Comparison of ENCODE assay signal across 25 cellular contexts in genomic region chr1:25782608-25783201, GRCh38. TPM values are rescaled to one million over a fixed set of nuclear protein-coding genes. Genes with fewer than 3 reads are reported as not detected.
DNase-seq lines count a peak whose midpoint lies in the region; ATAC-seq, FAIRE-seq and TF ChIP-seq lines count a peak whose summit lies in the region.
"Had no signal": no experiment of that assay in that cellular context is flagged by ENCODE, and none has a peak within 500 bp of the region (broad histone marks: within the 10 kb centered on the region; RNA-seq: fewer than 3 reads in every experiment).

No MANE protein-coding gene starts in this region.

- no peaks in the 10 kb centered on the region for H3K79me1 ChIP-seq in neuronal stem cell (ENCODE audit: low read depth, low read length)

- intact Hi-C loops in K562 (cut with micrococcal nuclease) = no loop called here
- intact Hi-C loops in lower lobe of right lung (cut with DNase I) = no loop called here

- 9% methylated on average over 18 of the region's 18 CpGs for WGBS in K562 (ENCODE audit: insufficient coverage, low coverage, missing lambda C conversion rate)
- WGBS in neuronal stem cell (ENCODE audit: extremely low coverage in 2 of 2, insufficient read length in 2 of 2, insufficient replicate concordance in 1 of 2), 2 donors = no CpG with 5 or more reads among the region's 18 CpGs

- H3K36me3 ChIP-seq in HEK293 (ENCODE audit: control insufficient read depth in 2 of 2, insufficient read depth in 1 of 2, low read length in 2 of 2) (no peaks in the 10 kb centered on the region), K562 (ENCODE audit: control insufficient read depth, insufficient read depth, low read length) (no peaks in the 10 kb centered on the region), neuronal stem cell (replicated peaks in 1 of 2; ENCODE audit: control insufficient read depth in 2 of 2, insufficient read depth in 2 of 2, low read length in 2 of 2) (no peaks in the 10 kb centered on the region), lower lobe of right lung (peaks cover 49% of the 10 kb centered on the region)

- H3K4me1 ChIP-seq in HEK293 (ENCODE audit: control insufficient read depth, insufficient read depth, low read length) = peaks cover 12% of the 10 kb centered on the region
- H3K4me1 ChIP-seq in K562 (replicated peaks in 1 of 2; ENCODE audit: control insufficient read depth in 2 of 2, insufficient read depth in 2 of 2, low read length in 2 of 2) = peaks cover 33 to 44% of the 10 kb centered on the region in 2 experiments
- peaks cover 11 to 47% of the 10 kb centered on the region in 2 donors for H3K4me1 ChIP-seq in neuronal stem cell (ENCODE audit: control insufficient read depth in 2 of 2, insufficient read depth in 1 of 2, low read depth in 1 of 2, low read length in 2 of 2)
- no peaks in the 10 kb centered on the region for H3K4me1 ChIP-seq in lower lobe of right lung
- H3K4me1 ChIP-seq: foreskin keratinocyte had no signal

- no peak overlapping the region for H4K8ac ChIP-seq in neuronal stem cell (ENCODE audit: low read depth, low read length)

- no peak overlapping the region for H4K91ac ChIP-seq in neuronal stem cell (ENCODE audit: low read depth, low read length, poor library complexity)

- CTCF ChIA-PET in HEK293 (lab: Yijun Ruan, JAX) (interaction anchor here (0.6 to 1.1 kb wide), 3 partner anchors 8 to 209 kb away, joined by 3 read pairs; no protein-coding TSS in a partner anchor), K562 (lab: Yijun Ruan, JAX; ENCODE audit: low intra/inter-chr PET ratio) (no interaction called here)

- H3K9me1 ChIP-seq in K562 (ENCODE audit: control insufficient read depth, insufficient read depth, low read length) = peaks cover 3% of the 10 kb centered on the region

- 0 out of 2 replicates have a peak, but pooled peaks cover 5% of the 10 kb centered on the region for H4K20me1 ChIP-seq in K562 (replicated peaks; ENCODE audit: control insufficient read depth, insufficient read depth, low read length)

- H3K14ac ChIP-seq in neuronal stem cell (ENCODE audit: low read length) = no peak overlapping the region

- DNase-seq in DMS 273 (lab: John Stamatoyannopoulos, UW; ENCODE audit: unreplicated experiment) (peak; percentile 57), DMS 273 treated with DMSO at 0.1 percent for 48 hours (lab: John Stamatoyannopoulos, UW) (no peak), K562 (ENCODE audit: extremely low read depth in 1 of 4, low spot score in 3 of 4) (peak; percentile 81 to 88 (median 88)), neuronal stem cell (ENCODE audit: low spot score) (no peak), lower lobe of right lung (no peak)
- DNase-seq: activated CD8-positive, alpha-beta T cell treated with anti-CD3 and anti-CD28 coated beads for 36 hours; anterior cingulate cortex; dorsolateral prefrontal cortex; foreskin keratinocyte; GM23248; immature natural killer cell; left ventricle myocardium inferior; midbrain; NCI-H1417; NCI-H526 treated with DMSO at 0.1 percent for 48 hours; psoas muscle; stimulated activated CD4-positive, alpha-beta T cell treated with anti-CD3 and anti-CD28 coated beads, Interleukin-1b, Interleukin-23, amount 100 ng/mL, for 48 hours had no signal

- H3K4ac ChIP-seq in neuronal stem cell (ENCODE audit: low read length) = no peak overlapping the region

- H3K79me2 ChIP-seq in K562 (ENCODE audit: control insufficient read depth, insufficient read depth, low read length) = no peaks in the 10 kb centered on the region
- H3K79me2 ChIP-seq: hepatocyte had no signal

- H3K27ac ChIP-seq in HEK293 (ENCODE audit: extremely low read depth, low read depth, low read length) (no peak overlapping the region; the same call in 1 of the 2 replicates), K562 (ENCODE audit: extremely low read depth, low read depth, low read length) (peak overlapping the region; percentile 17; the same call in 1 of the 3 replicates), neuronal stem cell (replicated peaks; ENCODE audit: low read length) (no peak overlapping the region), lower lobe of right lung (no peak overlapping the region)
- H3K27ac ChIP-seq: 22Rv1, foreskin keratinocyte, GM23248, hepatocyte, HL-60, left ventricle myocardium inferior, psoas muscle had no signal

- TF ChIP-seq EP300 in K562 (IDR thresholded peaks at IDR 0.05; ENCODE audit: low read length) = peak; percentile 90

- TF ChIP-seq POLR2A in K562 (conservative IDR thresholded peaks at IDR 0.05) = no peak

- no peaks in the 10 kb centered on the region for H3K9me3 ChIP-seq in HEK293 (ENCODE audit: control insufficient read depth, insufficient read depth, low read depth, low read length)
- no peaks in the 10 kb centered on the region for H3K9me3 ChIP-seq in K562 (replicated peaks; ENCODE audit: control insufficient read depth, insufficient read depth, low read depth, low read length)
- no peaks in the 10 kb centered on the region for H3K9me3 ChIP-seq in neuronal stem cell (replicated peaks in 1 of 2; ENCODE audit: control insufficient read depth in 2 of 2, insufficient read depth in 1 of 2, low read depth in 1 of 2, low read length in 2 of 2)
- H3K9me3 ChIP-seq in lower lobe of right lung = no peaks in the 10 kb centered on the region
- H3K9me3 ChIP-seq: left ventricle myocardium inferior, psoas muscle had no signal

- TF ChIP-seq CTCF in HEK293 (tag by site-specific recombination; IDR thresholded peaks at IDR 0.05) (no peak), K562 (IDR thresholded peaks at IDR 0.05 in 2 of 3, conservative IDR thresholded peaks at IDR 0.05 in 1 of 3; ENCODE audit: insufficient read depth in 2 of 3, low read depth in 1 of 3, low read length in 3 of 3) (no peak), lower lobe of right lung (IDR thresholded peaks at IDR 0.05) (no peak)

- peak overlapping the region; percentile 36; the same call in 1 of the 2 replicates for H3K4me2 ChIP-seq in K562 (ENCODE audit: insufficient read depth, low read length)
- no peak overlapping the region for H3K4me2 ChIP-seq in neuronal stem cell (ENCODE audit: insufficient read depth, low read length, poor library complexity, severe bottlenecking)
- H3K4me2 ChIP-seq: hepatocyte had no signal

- TF ChIP-seq RAD21 in K562 (CRISPR knock-in tag; conservative IDR thresholded peaks at IDR 0.05 in 1 of 2, IDR thresholded peaks at IDR 0.05 in 1 of 2) = no peak

- peaks cover 0 to 7% of the 10 kb centered on the region in 2 experiments; a peak in 4 of 5 replicates for H3K27me3 ChIP-seq in K562 (ENCODE audit: control insufficient read depth in 2 of 2, insufficient read depth in 2 of 2, low read length in 2 of 2)
- H3K27me3 ChIP-seq in neuronal stem cell (ENCODE audit: control insufficient read depth in 3 of 3, insufficient read depth in 3 of 3, low read depth in 1 of 3, low read length in 3 of 3) = no peaks in the 10 kb centered on the region
- no peaks in the 10 kb centered on the region for H3K27me3 ChIP-seq in lower lobe of right lung (ENCODE audit: low read depth)
- H3K27me3 ChIP-seq: dorsolateral prefrontal cortex, hepatocyte had no signal

- peak overlapping the region; percentile 27 for H2BK12ac ChIP-seq in neuronal stem cell (ENCODE audit: low read length)

- H2AFZ ChIP-seq in K562 (ENCODE audit: low read depth, low read length) (peak overlapping the region; percentile 27), neuronal stem cell (ENCODE audit: low read length) (no peak overlapping the region)
- H2AFZ ChIP-seq: GM23248, hepatocyte had no signal

- H3K9ac ChIP-seq in K562 (ENCODE audit: insufficient read depth in 1 of 2, low read depth in 2 of 2, low read length in 2 of 2) (peak overlapping the region in 1 of 2 experiments; percentile 61; a peak in 1 of 4 replicates), neuronal stem cell (ENCODE audit: low read depth, low read length, poor library complexity) (no peak overlapping the region)
- H3K9ac ChIP-seq: GM23248 had no signal

- H2BK5ac ChIP-seq in neuronal stem cell (ENCODE audit: low read length) = no peak overlapping the region

- H2BK15ac ChIP-seq in neuronal stem cell (ENCODE audit: low read length) = no peak overlapping the region

- in situ Hi-C loops in K562 (cut with MboI) = no loop called here

- peak overlapping the region; percentile 77 for H3K23ac ChIP-seq in neuronal stem cell (ENCODE audit: low read depth, low read length, poor library complexity)

- no TSS peak for BruUV-seq in K562 (replicated peaks; lab: Mats Ljungman, UMichigan)

- H3K18ac ChIP-seq in neuronal stem cell (ENCODE audit: low read length) = no peak overlapping the region

- H2BK120ac ChIP-seq in neuronal stem cell (ENCODE audit: low read depth, low read length) = no peak overlapping the region

- no peak overlapping the region for H2AK5ac ChIP-seq in neuronal stem cell (ENCODE audit: low read depth, low read length)

- FAIRE-seq in K562 (lab: Jason Lieb, UNC) = peak; percentile 87

- H3K4me3 ChIP-seq in HEK293 (ENCODE audit: low read depth, low read length) (no peak overlapping the region), K562 (no peak overlapping the region), neuronal stem cell (ENCODE audit: low read length in 2 of 2) (no peak overlapping the region), lower lobe of right lung (no peak overlapping the region)
- H3K4me3 ChIP-seq: dorsolateral prefrontal cortex, GM23248, hepatocyte, left ventricle myocardium inferior, psoas muscle had no signal

- peak; percentile 71 for ATAC-seq in K562
- no peak for ATAC-seq in lower lobe of right lung
- ATAC-seq in GM21447 (IDR thresholded peaks at IDR 0.05; ENCODE audit: unreplicated experiment) = no peak
- no peak for ATAC-seq in GM18858 (IDR thresholded peaks at IDR 0.05; ENCODE audit: unreplicated experiment)
- ATAC-seq: activated CD4-positive, CD25-positive, alpha-beta regulatory T cell treated with anti-CD3 and anti-CD28 coated beads, Interleukin-2, amount 50 U/mL, for 24 hours; activated CD8-positive, alpha-beta T cell treated with anti-CD3 and anti-CD28 coated beads for 36 hours; foreskin keratinocyte; psoas muscle; stimulated activated memory B cell treated with anti-CD40 and anti-IgM and Interleukin-4, amounts not matched to agents 10 μg/mL and 1 μg/mL and 100 μg/mL, for 72 hours had no signal

- POLR2A ChIA-PET in HEK293 (lab: Yijun Ruan, JAX) (no interaction called here), K562 (lab: Yijun Ruan, JAX) (interaction anchor here (0.6 to 1.5 kb wide), 5 partner anchors 11 to 376 kb away, joined by 3 to 6 read pairs (median 4); no protein-coding TSS in a partner anchor)

RNA-seq across cellular contexts. Expression of gene SELENON, which starts 17.3 kb away (rescaled TPM):
- 10.6 and 27.1 TPM in 2 replicates for total RNA-seq in K562 (2011; cell fraction: chromatin; rRNA removed; ENCODE audit: low replicate concordance)
- 20.8 and 22.0 TPM in 2 replicates for total RNA-seq in K562 (2011; cell fraction: nucleolus; rRNA removed)
- 23.3 and 31.8 TPM in 2 replicates for total RNA-seq in K562 (2011; cell fraction: nucleoplasm; rRNA removed)
- total RNA-seq in K562 (2014; rRNA removed) (6.1 and 10.0 TPM in 2 replicates), K562 (2014; rRNA removed; fragmentation: Illumina TruSeq; extraction: Trizol) (5.1 and 6.8 TPM in 2 replicates), K562 (2015; rRNA removed; fragmentation: Illumina TruSeq; extraction: Trizol) (7.0 and 7.4 TPM in 2 replicates), K562 (2021) (21.2 and 24.4 TPM in 2 replicates), lower lobe of right lung (83.4 TPM)
- polyA plus RNA-seq in K562 (2011; rRNA removed) (7.1 and 7.2 TPM in 2 replicates), K562 (2014; fragmentation: Illumina TruSeq; extraction: Trizol) (26.7 and 28.9 TPM in 2 replicates), K562 (2014; fragmentation: Nextera tagmentation; extraction: Ambion mirVana) (1 to 10 TPM in 1 of 2 experiments, under 1 TPM in 1; 0.43 to 1.5 TPM), K562 (2014; rRNA removed) (12.5 and 12.6 TPM in 2 replicates)
- 12.7 and 12.8 TPM in 2 replicates for polyA plus RNA-seq in K562 (2011; cell fraction: cytosol; rRNA removed)
- 13.8 and 19.5 TPM in 2 replicates for polyA plus RNA-seq in K562 (2011; cell fraction: nucleus; rRNA removed)
- polyA plus RNA-seq in K562 (2012) = 17.5 and 37.6 TPM in 2 replicates
- polyA minus RNA-seq in K562 (2011; rRNA and poly(A)+ RNA removed) = 3.7 and 4.2 TPM in 2 replicates
- 12.5 and 15.8 TPM in 2 replicates for polyA minus RNA-seq in K562 (2011; cell fraction: cytosol; rRNA and poly(A)+ RNA removed)
- 2.4 and 3.6 TPM in 2 replicates for polyA minus RNA-seq in K562 (2011; cell fraction: nucleus; rRNA and poly(A)+ RNA removed)
- 92.8 TPM for polyA plus RNA-seq in neuronal stem cell (2013, experiment 1 of 2)
- polyA plus RNA-seq in neuronal stem cell (2013, experiment 2 of 2) = 91.3 TPM

RNA-seq across cellular contexts. Expression of gene MTFR1L, which starts 37.0 kb away (rescaled TPM):
- 93.2 and 162 TPM in 2 replicates for total RNA-seq in K562 (2011; cell fraction: chromatin; rRNA removed; ENCODE audit: low replicate concordance)
- 112 and 114 TPM in 2 replicates for total RNA-seq in K562 (2011; cell fraction: nucleolus; rRNA removed)
- total RNA-seq in K562 (2011; cell fraction: nucleoplasm; rRNA removed) = 110 and 117 TPM in 2 replicates
- total RNA-seq in K562 (2014; rRNA removed) (43.5 and 54.9 TPM in 2 replicates), K562 (2014; rRNA removed; fragmentation: Illumina TruSeq; extraction: Trizol) (39.2 and 41.4 TPM in 2 replicates), K562 (2015; rRNA removed; fragmentation: Illumina TruSeq; extraction: Trizol) (45.2 and 45.8 TPM in 2 replicates), K562 (2021) (54.3 and 58.5 TPM in 2 replicates), lower lobe of right lung (51.1 TPM)
- polyA plus RNA-seq in K562 (2011; rRNA removed) (53.7 and 79.7 TPM in 2 replicates), K562 (2014; fragmentation: Illumina TruSeq; extraction: Trizol) (71.0 and 84.8 TPM in 2 replicates), K562 (2014; fragmentation: Nextera tagmentation; extraction: Ambion mirVana) (10 to 100 TPM; 81.2 to 98.5 TPM), K562 (2014; rRNA removed) (45.1 and 60.0 TPM in 2 replicates)
- 75.5 and 87.3 TPM in 2 replicates for polyA plus RNA-seq in K562 (2011; cell fraction: cytosol; rRNA removed)
- 196 and 214 TPM in 2 replicates for polyA plus RNA-seq in K562 (2011; cell fraction: nucleus; rRNA removed)
- polyA plus RNA-seq in K562 (2012) = 57.4 and 71.0 TPM in 2 replicates
- polyA minus RNA-seq in K562 (2011; rRNA and poly(A)+ RNA removed) = 35.2 and 44.3 TPM in 2 replicates
- polyA minus RNA-seq in K562 (2011; cell fraction: cytosol; rRNA and poly(A)+ RNA removed) = 23.6 and 25.6 TPM in 2 replicates
- polyA minus RNA-seq in K562 (2011; cell fraction: nucleus; rRNA and poly(A)+ RNA removed) = 31.9 and 51.9 TPM in 2 replicates
- 32.0 TPM for polyA plus RNA-seq in neuronal stem cell (2013, experiment 1 of 2)
- 30.2 TPM for polyA plus RNA-seq in neuronal stem cell (2013, experiment 2 of 2)

Comparison
In these comparisons a context has a peak if more than half of its experiments do, and no peak if none do; other contexts are left out.
1. DNase-seq: peak in DMS 273 (single experiment) and K562 (4 of 4); none in DMS 273 treated with DMSO at 0.1 percent for 48 hours (single experiment), neuronal stem cell (single experiment) and lower lobe of right lung (single experiment).